29 cellular contexts compared by ENCODE assay signal in the genomic region with DNA sequence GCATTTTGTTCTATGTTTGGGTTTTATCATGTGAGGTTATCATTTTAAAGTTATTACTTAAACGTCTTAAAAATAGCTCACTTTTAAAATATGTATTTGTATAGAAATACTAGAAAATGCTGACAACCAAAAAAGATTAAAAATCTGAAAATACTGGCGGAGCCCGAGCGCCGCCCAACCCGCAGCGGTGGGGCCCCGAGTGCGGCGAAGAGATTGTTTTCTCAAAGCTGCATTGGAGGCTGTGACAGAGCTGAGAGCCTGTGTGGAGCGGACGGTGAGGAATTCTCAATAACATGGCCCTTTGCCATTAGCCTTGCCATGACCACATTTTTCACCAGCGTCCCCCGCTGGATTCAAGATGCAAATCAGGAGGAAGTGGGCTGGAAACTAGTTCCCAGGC.
"Had no signal": no experiment of that assay in that cellular context is flagged by ENCODE, and none has a peak within 500 bp of the region (broad histone marks: within the 10 kb centered on the region; RNA-seq: fewer than 3 reads in every experiment).

No MANE protein-coding gene starts in this region.

- H3K27ac Mint-ChIP-seq: naive thymus-derived CD4-positive, alpha-beta T cell; natural killer cell; nephron; progenitor cell of endocrine pancreas; stimulated activated memory B cell treated with anti-CD40 and anti-IgM and Interleukin-4, amounts not matched to agents 10 μg/mL and 1 μg/mL and 100 μg/mL, for 72 hours; stimulated activated naive CD8-positive, alpha-beta T cell treated with anti-CD3 and anti-CD28 coated beads, Interleukin-15, amount 100 ng/mL, for 72 hours had no signal

- H3K27me3 ChIP-seq: neutrophil, ovary, right lobe of liver, sigmoid colon, suprapubic skin, thyroid gland, tibial nerve, upper lobe of left lung, vagina had no signal

- ATAC-seq: naive thymus-derived CD4-positive, alpha-beta T cell; natural killer cell; psoas muscle; stimulated activated memory B cell treated with anti-CD40 and anti-IgM and Interleukin-4, amounts not matched to agents 10 μg/mL and 1 μg/mL and 100 μg/mL, for 72 hours; stimulated activated naive CD8-positive, alpha-beta T cell treated with anti-CD3 and anti-CD28 coated beads, Interleukin-15, Interleukin-2, amounts not matched to agents 100 U/mL and 50 U/mL, for 24 hours had no signal

- H3K4me3 ChIP-seq: ovary, psoas muscle, right lobe of liver, sigmoid colon, suprapubic skin, thoracic aorta, thyroid gland, tibial nerve, upper lobe of left lung, vagina had no signal

- H3K9me3 ChIP-seq: neutrophil, ovary, psoas muscle, right lobe of liver, sigmoid colon, suprapubic skin, thoracic aorta, thyroid gland, tibial nerve, upper lobe of left lung, vagina had no signal

- H3K36me3 Mint-ChIP-seq: naive thymus-derived CD4-positive, alpha-beta T cell; natural killer cell; stimulated activated memory B cell treated with anti-CD40 and anti-IgM and Interleukin-4, amounts not matched to agents 10 μg/mL and 1 μg/mL and 100 μg/mL, for 72 hours had no signal

- H3K4me1 ChIP-seq: parathyroid adenoma, psoas muscle, right lobe of liver, sigmoid colon, suprapubic skin, tibial nerve, upper lobe of left lung, vagina had no signal

- H3K9ac ChIP-seq: parathyroid adenoma had no signal

- H3K36me3 ChIP-seq: neutrophil, ovary, right lobe of liver, sigmoid colon, suprapubic skin, thoracic aorta, thyroid gland, tibial nerve, upper lobe of left lung, vagina had no signal

- H3K4me1 Mint-ChIP-seq: naive thymus-derived CD4-positive, alpha-beta T cell; natural killer cell; nephron; stimulated activated memory B cell treated with anti-CD40 and anti-IgM and Interleukin-4, amounts not matched to agents 10 μg/mL and 1 μg/mL and 100 μg/mL, for 72 hours; stimulated activated naive CD8-positive, alpha-beta T cell treated with anti-CD3 and anti-CD28 coated beads, Interleukin-15, amount 100 ng/mL, for 72 hours had no signal

- H3K4me3 Mint-ChIP-seq: naive thymus-derived CD4-positive, alpha-beta T cell; natural killer cell; nephron; neural crest cell; stimulated activated memory B cell treated with anti-CD40 and anti-IgM and Interleukin-4, amounts not matched to agents 10 μg/mL and 1 μg/mL and 100 μg/mL, for 72 hours; stimulated activated naive CD8-positive, alpha-beta T cell treated with anti-CD3 and anti-CD28 coated beads, Interleukin-15, amount 100 ng/mL, for 72 hours had no signal

- H3K27me3 Mint-ChIP-seq: stimulated activated memory B cell treated with anti-CD40 and anti-IgM and Interleukin-4, amounts not matched to agents 10 μg/mL and 1 μg/mL and 100 μg/mL, for 72 hours had no signal

- DNase-seq: naive thymus-derived CD4-positive, alpha-beta T cell; natural killer cell; occipital lobe; ovary; right lobe of liver; sigmoid colon; small intestine; stimulated activated CD4-positive, alpha-beta T cell treated with anti-CD3 and anti-CD28 coated beads, Interleukin-12 subunit alpha, Interleukin-12 subunit beta, amount 100 ng/mL, for 4 hours; stimulated activated CD4-positive, alpha-beta T cell treated with anti-CD3 and anti-CD28 coated beads, Interleukin-1b, Interleukin-23, amount 100 ng/mL, for 48 hours; stimulated activated CD4-positive, alpha-beta T cell treated with anti-CD3 and anti-CD28 coated beads, Interleukin-4, amount 100 ng/mL, for 1 hour; stimulated activated CD4-positive, alpha-beta T cell treated with anti-CD3 and anti-CD28 coated beads, Interleukin-4, amount 100 ng/mL, for 4 hours; stimulated activated CD8-positive, alpha-beta memory T cell treated with anti-CD3 and anti-CD28 coated beads, Interleukin-4, amount 100 ng/mL, for 48 hours; stimulated activated naive CD4-positive, alpha-beta T cell; stimulated activated naive CD8-positive, alpha-beta T cell treated with anti-CD3 and anti-CD28 coated beads, Interleukin-15, amount 100 ng/mL, for 72 hours; stimulated activated naive CD8-positive, alpha-beta T cell treated with anti-CD3 and anti-CD28 coated beads, Interleukin-15, Interleukin-2, amounts not matched to agents 100 U/mL and 50 U/mL, for 24 hours; substantia nigra; thyroid gland had no signal

- H3K27ac ChIP-seq: neutrophil, ovary, parathyroid adenoma, psoas muscle, right lobe of liver, sigmoid colon, suprapubic skin, thoracic aorta, thyroid gland, tibial nerve, upper lobe of left lung, vagina had no signal
